ENCODE assay signal across 8 cellular contexts in the genomic region with DNA sequence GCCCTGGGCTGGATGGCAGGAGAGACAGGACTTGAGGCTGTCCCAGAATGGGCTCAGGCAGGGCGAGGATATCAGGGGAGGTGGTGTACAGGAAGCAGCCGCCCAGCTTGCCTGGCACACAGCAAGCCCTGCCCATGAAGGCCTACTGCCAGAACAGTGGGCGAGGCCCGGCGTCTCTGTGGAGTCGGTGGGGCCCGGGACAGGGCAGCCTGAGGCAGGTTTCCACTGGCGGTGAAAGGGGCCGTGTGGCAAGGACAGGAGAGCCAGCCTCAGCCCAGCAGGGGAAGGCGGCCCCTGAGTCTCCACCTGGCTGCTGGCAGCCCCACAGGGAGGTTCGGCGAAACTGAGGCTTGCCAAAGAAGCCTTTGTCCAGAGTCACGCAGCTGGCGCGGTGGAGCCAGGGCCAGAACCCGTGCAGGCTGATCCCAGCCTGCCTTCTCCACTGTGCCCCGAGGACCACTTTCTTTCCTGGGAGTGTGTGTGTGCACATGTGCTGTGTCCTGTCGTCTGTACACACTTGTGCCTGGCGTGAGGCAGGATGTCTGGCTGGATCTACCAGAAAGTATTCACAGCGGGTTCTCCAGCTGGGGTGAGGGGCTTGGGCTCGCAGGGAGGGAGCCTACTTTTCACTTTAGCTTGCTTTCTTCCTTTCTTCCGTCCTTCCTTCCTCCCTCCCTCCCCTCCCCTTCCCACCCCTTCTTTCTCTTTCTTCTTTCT. TPM values are rescaled to one million over a fixed set of nuclear protein-coding genes. Genes with fewer than 3 reads are reported as not detected.
DNase-seq lines count a peak whose midpoint lies in the region; ATAC-seq and TF ChIP-seq lines count a peak whose summit lies in the region.

No MANE protein-coding gene starts in this region.

- WGBS in right lobe of liver (ENCODE audit: insufficient coverage, low coverage, low lambda C conversion rate, missing lambda C conversion rate): 29% methylated on average over 9 of the region's 22 CpGs

- H3K36me3 Mint-ChIP-seq in CD8-positive, alpha-beta memory T cell: peaks cover 0 to 8% (median 0%) of the 10 kb centered on the region in 3 donors
- peaks cover 5% of the 10 kb centered on the region for H3K36me3 Mint-ChIP-seq in central memory CD8-positive, alpha-beta T cell (ENCODE audit: insufficient read depth)

- H3K9me3 Mint-ChIP-seq in CD8-positive, alpha-beta memory T cell: no peaks in the 10 kb centered on the region
- no peaks in the 10 kb centered on the region for H3K9me3 Mint-ChIP-seq in central memory CD8-positive, alpha-beta T cell

- CTCF ChIA-PET in CD8-positive, alpha-beta memory T cell (lab: Charles Lee): interaction anchor here (1.2 kb wide), 1 partner anchor 35 kb away, joined by 4 read pairs; no protein-coding TSS in a partner anchor

- no peaks in the 10 kb centered on the region for H3K9me3 ChIP-seq in CD8-positive, alpha-beta memory T cell (ENCODE audit: low read length)
- H3K9me3 ChIP-seq in right lobe of liver: no peaks in the 10 kb centered on the region

- ATAC-seq in activated CD4-positive, CD25-positive, alpha-beta regulatory T cell treated with anti-CD3 and anti-CD28 coated beads, Interleukin-2, amount 50 U/mL, for 24 hours: peak; percentile 83 to 91
- peak; percentile 95 for ATAC-seq in central memory CD8-positive, alpha-beta T cell (replicated peaks; ENCODE audit: extremely low read depth, poor library complexity, severe bottlenecking)
- peak; percentile 52 to 79 (median 69) for ATAC-seq in right lobe of liver

- peak; percentile 47 to 78 (median 56) for DNase-seq in CD8-positive, alpha-beta memory T cell
- peak; percentile 38 for DNase-seq in KG1 (lab: John Stamatoyannopoulos, UW)
- peak in 1 of 2 donors; percentile 34 for DNase-seq in central memory CD8-positive, alpha-beta T cell (ENCODE audit: low spot score in 2 of 2)
- peak; percentile 71 to 76 (median 76) for DNase-seq in right lobe of liver
- peak; percentile 9 to 42 (median 12) for DNase-seq in stimulated activated CD4-positive, alpha-beta T cell treated with anti-CD3 and anti-CD28 coated beads, TNF-alpha, amount 100 ng/mL, for 1 hour (ENCODE audit: low read depth in 3 of 3, low spot score in 1 of 3)
- no peak for DNase-seq in cerebellar nuclear complex (lab: John Stamatoyannopoulos, UW)
- DNase-seq in HuH-7.5 (ENCODE audit: low spot score): no peak

- POLR2A ChIA-PET in CD8-positive, alpha-beta memory T cell (lab: Charles Lee): interaction anchor here (1.0 kb wide), 1 partner anchor 35 kb away, joined by 3 read pairs; the partner anchor contains the start of gene TTLL12

- peak overlapping the region; percentile 64 for H3K27ac ChIP-seq in CD8-positive, alpha-beta memory T cell (ENCODE audit: low read depth, low read length)
- H3K27ac ChIP-seq in right lobe of liver: peak overlapping the region; percentile 57 to 72 (median 59)

- no peaks in the 10 kb centered on the region for H3K27me3 ChIP-seq in CD8-positive, alpha-beta memory T cell (ENCODE audit: insufficient read depth, low read length, poor library complexity, severe bottlenecking)
- H3K27me3 ChIP-seq in right lobe of liver: no peaks in the 10 kb centered on the region

- H3K4me3 ChIP-seq in CD8-positive, alpha-beta memory T cell (ENCODE audit: low read length): peak overlapping the region; percentile 88
- peak overlapping the region; percentile 61 to 77 (median 74) for H3K4me3 ChIP-seq in right lobe of liver

- peaks cover 9 to 42% (median 10%) of the 10 kb centered on the region in 3 donors for H3K4me1 Mint-ChIP-seq in CD8-positive, alpha-beta memory T cell
- peaks cover 23% of the 10 kb centered on the region for H3K4me1 Mint-ChIP-seq in central memory CD8-positive, alpha-beta T cell

- peak overlapping the region; percentile 62 to 93 (median 76) for H3K27ac Mint-ChIP-seq in CD8-positive, alpha-beta memory T cell
- H3K27ac Mint-ChIP-seq in central memory CD8-positive, alpha-beta T cell (ENCODE audit: low read depth): peak overlapping the region; percentile 87

- peak overlapping the region; percentile 85 to 92 (median 87) for H3K4me3 Mint-ChIP-seq in CD8-positive, alpha-beta memory T cell
- peak overlapping the region; percentile 84 for H3K4me3 Mint-ChIP-seq in central memory CD8-positive, alpha-beta T cell

- peaks cover 0 to 1% of the 10 kb centered on the region in 2 donors for H3K27me3 Mint-ChIP-seq in CD8-positive, alpha-beta memory T cell
- no peaks in the 10 kb centered on the region for H3K27me3 Mint-ChIP-seq in central memory CD8-positive, alpha-beta T cell

- intact Hi-C loops in right lobe of liver (cut with DNase I): no loop called here

- peak; percentile 24 for TF ChIP-seq POLR2A in right lobe of liver (IDR thresholded peaks at IDR 0.05)

- no peak for TF ChIP-seq CTCF in right lobe of liver (IDR thresholded peaks at IDR 0.05)

- peaks cover 12% of the 10 kb centered on the region for H3K4me1 ChIP-seq in CD8-positive, alpha-beta memory T cell (ENCODE audit: insufficient read depth, low read length)
- H3K4me1 ChIP-seq in right lobe of liver: peaks cover 0 to 16% (median 0%) of the 10 kb centered on the region in 4 donors

- no peaks in the 10 kb centered on the region for H3K36me3 ChIP-seq in CD8-positive, alpha-beta memory T cell (ENCODE audit: insufficient read depth, low read length)
- H3K36me3 ChIP-seq in right lobe of liver: no peaks in the 10 kb centered on the region

RNA-seq across cellular contexts. Expression of gene TSPO, which starts 1.2 kb away (rescaled TPM):
- total RNA-seq in CD8-positive, alpha-beta memory T cell: 100 to 1,000 TPM; 101 to 105 TPM
- polyA plus RNA-seq in CD8-positive, alpha-beta memory T cell: 328 TPM
- 100 to 1,000 TPM in 2 of 6 experiments, 10 to 100 TPM in 4; 18.1 to 198 (median 31.9) TPM for total RNA-seq in right lobe of liver

RNA-seq across cellular contexts. Expression of gene MCAT, which starts 9.3 kb away (rescaled TPM):
- total RNA-seq in CD8-positive, alpha-beta memory T cell: 10 to 100 TPM; 28.4 to 29.3 TPM
- 9.7 TPM for polyA plus RNA-seq in CD8-positive, alpha-beta memory T cell
- total RNA-seq in right lobe of liver: 10 to 100 TPM in 4 of 6 experiments, 1 to 10 TPM in 2; 8.8 to 22.3 (median 11.4) TPM

RNA-seq across cellular contexts. Expression of gene TTLL12, which starts 34.4 kb away (rescaled TPM):
- total RNA-seq in CD8-positive, alpha-beta memory T cell: 100 to 1,000 TPM; 104 to 112 TPM
- 30.1 TPM for polyA plus RNA-seq in CD8-positive, alpha-beta memory T cell
- total RNA-seq in right lobe of liver: 10 to 100 TPM; 18.6 to 43.5 (median 24.4) TPM

RNA-seq across cellular contexts. Expression of gene BIK, which starts 42.0 kb away (rescaled TPM):
- total RNA-seq in CD8-positive, alpha-beta memory T cell: 1 to 10 TPM; 4.0 to 4.1 TPM
- 7.2 TPM for polyA plus RNA-seq in CD8-positive, alpha-beta memory T cell
- under 1 TPM in 5 of 6 experiments, not detected in 1; 0.22 to 0.42 (median 0.31) TPM for total RNA-seq in right lobe of liver

Comparison
In these comparisons a context has a peak if more than half of its experiments do, and no peak if none do; other contexts are left out.
1. DNase-seq: peak in CD8-positive, alpha-beta memory T cell (5 of 5), KG1 (single experiment), right lobe of liver (3 of 3) and stimulated activated CD4-positive, alpha-beta T cell treated with anti-CD3 and anti-CD28 coated beads, TNF-alpha, amount 100 ng/mL, for 1 hour (3 of 3); none in cerebellar nuclear complex (0 of 2) and HuH-7.5 (single experiment).
2. Peak in every context shown above with its lines, with median percentiles within 50 percentile points of each other: ATAC-seq.